8 cellular contexts compared by ENCODE assay signal in the genomic region with DNA sequence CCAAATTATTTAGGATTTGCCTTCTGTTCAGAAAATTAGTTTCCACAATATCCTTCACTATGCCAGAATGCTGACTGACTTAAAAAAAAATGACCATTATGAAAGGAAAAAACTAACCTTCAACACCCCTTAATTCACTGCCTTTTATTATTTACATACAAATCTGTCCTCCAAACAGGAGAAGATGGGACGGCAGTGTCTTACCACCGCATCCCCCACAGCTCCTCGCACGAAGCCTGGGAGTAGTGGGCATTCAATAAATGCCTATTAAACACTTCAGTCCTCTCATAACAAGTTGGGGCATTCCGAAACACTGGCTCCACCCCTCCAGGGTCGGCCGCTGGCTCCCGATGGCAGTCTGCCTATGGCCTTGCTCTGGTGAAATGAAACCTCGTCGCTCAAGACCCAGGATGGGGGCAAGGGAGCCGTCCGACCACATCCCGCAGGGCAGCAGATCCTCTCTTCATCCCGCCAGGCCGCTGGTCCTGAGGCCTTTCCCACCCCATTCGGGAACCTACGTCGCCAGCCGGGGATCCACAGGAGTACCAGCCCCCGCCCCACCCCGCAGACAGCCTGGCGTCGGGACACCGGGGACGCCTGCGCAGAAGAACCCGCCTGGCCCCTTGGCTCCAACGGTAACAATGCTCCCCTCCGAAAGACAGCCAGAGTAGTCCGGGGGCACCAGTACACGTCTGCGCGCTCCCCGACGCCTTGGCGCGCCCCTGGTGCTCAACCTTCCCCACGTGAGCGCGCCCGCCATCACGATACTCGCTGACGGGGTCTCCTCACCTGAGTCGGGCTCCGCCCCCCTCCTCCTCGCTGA. TPM values are rescaled to one million over a fixed set of nuclear protein-coding genes. Genes with fewer than 3 reads are reported as not detected.
DNase-seq lines count a peak whose midpoint lies in the region; ATAC-seq and TF ChIP-seq lines count a peak whose summit lies in the region.

No MANE protein-coding gene starts in this region.

- DNase-seq in AG08395 (ENCODE audit: low spot score) (peak; percentile 69), NCI-H345 (lab: John Stamatoyannopoulos, UW) (peak; percentile 88), epithelial cell of proximal tubule (ENCODE audit: low read depth) (no peak), stomach (peak; percentile 72)
- DNase-seq in activated CD8-positive, alpha-beta memory T cell treated with anti-CD3 and anti-CD28 coated beads, Interleukin-2, amount 10 ng/mL, durations not matched to agents 7 days and 5 days = peak; percentile 80

- ATAC-seq in GM18519 (IDR thresholded peaks at IDR 0.05; ENCODE audit: low FRiP score, unreplicated experiment) (peak; percentile 27), HG02981 (IDR thresholded peaks at IDR 0.05; ENCODE audit: unreplicated experiment) (peak; percentile 11)
- ATAC-seq in activated CD8-positive, alpha-beta memory T cell treated with anti-CD3 and anti-CD28 coated beads, Interleukin-2, amount 10 ng/mL, durations not matched to agents 7 days and 5 days = peak; percentile 56

- peak overlapping the region; percentile 96 for H3K4me3 Mint-ChIP-seq in activated CD8-positive, alpha-beta memory T cell treated with anti-CD3 and anti-CD28 coated beads, Interleukin-2, amount 10 ng/mL, durations not matched to agents 7 days and 5 days

- no peaks in the 10 kb centered on the region for H3K9me3 Mint-ChIP-seq in activated CD8-positive, alpha-beta memory T cell treated with anti-CD3 and anti-CD28 coated beads, Interleukin-2, amount 10 ng/mL, durations not matched to agents 7 days and 5 days (ENCODE audit: low read depth)

- H3K36me3 Mint-ChIP-seq in activated CD8-positive, alpha-beta memory T cell treated with anti-CD3 and anti-CD28 coated beads, Interleukin-2, amount 10 ng/mL, durations not matched to agents 7 days and 5 days = peaks cover 10% of the 10 kb centered on the region

- H3K36me3 ChIP-seq in muscle layer of duodenum (ENCODE audit: control insufficient read depth in 1 of 2, insufficient read depth in 2 of 2, low read length in 2 of 2) = peaks cover 0 to 9% of the 10 kb centered on the region in 2 donors
- no peaks in the 10 kb centered on the region for H3K36me3 ChIP-seq in stomach

- H3K4me1 ChIP-seq in muscle layer of duodenum (ENCODE audit: control insufficient read depth in 1 of 2, insufficient read depth in 2 of 2, low read length in 2 of 2) = peaks cover 16 to 17% of the 10 kb centered on the region in 2 donors
- H3K4me1 ChIP-seq in stomach = peaks cover 14 to 49% (median 39%) of the 10 kb centered on the region in 4 donors

- H3K27me3 ChIP-seq in muscle layer of duodenum (ENCODE audit: low read depth, low read length) (no peaks in the 10 kb centered on the region), stomach (no peaks in the 10 kb centered on the region)

- CTCF ChIA-PET in activated CD8-positive, alpha-beta memory T cell treated with anti-CD3 and anti-CD28 coated beads, Interleukin-2, amount 10 ng/mL, durations not matched to agents 7 days and 5 days (lab: Charles Lee) = interaction anchor here (1.3 kb wide), 1 partner anchor 53 kb away, joined by 5 read pairs; no protein-coding TSS in a partner anchor

- intact Hi-C loops in stomach (cut with DNase I; ENCODE audit: low total_unique reads) = no loop called here

- H3K27ac ChIP-seq in muscle layer of duodenum (ENCODE audit: low read length) = peak overlapping the region; percentile 97
- H3K27ac ChIP-seq in stomach = peak overlapping the region; percentile 97 to 100 (median 99)

- peak overlapping the region; percentile 94 for H3K27ac Mint-ChIP-seq in activated CD8-positive, alpha-beta memory T cell treated with anti-CD3 and anti-CD28 coated beads, Interleukin-2, amount 10 ng/mL, durations not matched to agents 7 days and 5 days

- peak in 1 of 4 donors; percentile 16 for TF ChIP-seq POLR2A in stomach (IDR thresholded peaks at IDR 0.05)

- no peak for TF ChIP-seq EP300 in stomach (IDR thresholded peaks at IDR 0.05)

- no peaks in the 10 kb centered on the region for H3K27me3 Mint-ChIP-seq in activated CD8-positive, alpha-beta memory T cell treated with anti-CD3 and anti-CD28 coated beads, Interleukin-2, amount 10 ng/mL, durations not matched to agents 7 days and 5 days

- 0% methylated on average over 19 to 47 of the region's 47 CpGs for WGBS in stomach, 5 donors

- H3K4me3 ChIP-seq in epithelial cell of proximal tubule (ENCODE audit: low read depth, low read length) = peak overlapping the region; percentile 95
- peak overlapping the region; percentile 88 to 96 for H3K4me3 ChIP-seq in muscle layer of duodenum (ENCODE audit: low read depth in 1 of 2, low read length in 2 of 2)
- peak overlapping the region; percentile 80 to 97 (median 92) for H3K4me3 ChIP-seq in stomach

- no peak for TF ChIP-seq CTCF in epithelial cell of proximal tubule (conservative IDR thresholded peaks at IDR 0.05; ENCODE audit: low read depth, low read length)
- TF ChIP-seq CTCF in stomach (IDR thresholded peaks at IDR 0.05) = no peak

- peaks cover 31% of the 10 kb centered on the region for H3K4me1 Mint-ChIP-seq in activated CD8-positive, alpha-beta memory T cell treated with anti-CD3 and anti-CD28 coated beads, Interleukin-2, amount 10 ng/mL, durations not matched to agents 7 days and 5 days

- H3K9me3 ChIP-seq in muscle layer of duodenum (ENCODE audit: control insufficient read depth in 1 of 2, low read length in 2 of 2) = no peaks in the 10 kb centered on the region
- H3K9me3 ChIP-seq in stomach = no peaks in the 10 kb centered on the region

RNA-seq across cellular contexts. Expression of a gene that starts 0.6 kb away (rescaled TPM):
- 1 to 10 TPM; 9.7 TPM for total RNA-seq in activated CD8-positive, alpha-beta memory T cell treated with anti-CD3 and anti-CD28 coated beads, Interleukin-2, amount 10 ng/mL, durations not matched to agents 7 days and 5 days
- total RNA-seq in epithelial cell of proximal tubule = 6.3 and 7.5 TPM in 2 replicates
- total RNA-seq in stomach = 10 to 100 TPM in 3 of 5 donors, 1 to 10 TPM in 1, not detected in 1; 6.7 to 16.5 (median 13.8) TPM
- 1 to 10 TPM; 2.2 to 3.9 (median 2.6) TPM for polyA plus RNA-seq in stomach

RNA-seq across cellular contexts. Expression of a gene that starts 21.1 kb away (rescaled TPM):
- 10 to 100 TPM; 35.5 to 43.0 TPM for total RNA-seq in activated CD8-positive, alpha-beta memory T cell treated with anti-CD3 and anti-CD28 coated beads, Interleukin-2, amount 10 ng/mL, durations not matched to agents 7 days and 5 days
- 23.2 and 44.1 TPM in 2 replicates for total RNA-seq in epithelial cell of proximal tubule
- 10 to 100 TPM in 4 of 5 donors, 1 to 10 TPM in 1; 5.5 to 26.4 (median 19.8) TPM for total RNA-seq in stomach
- 10 to 100 TPM; 14.8 to 21.5 (median 17.3) TPM for polyA plus RNA-seq in stomach

RNA-seq across cellular contexts. Expression of a gene that starts 42.1 kb away (rescaled TPM):
- 10 to 100 TPM; 59.3 to 65.6 TPM for total RNA-seq in activated CD8-positive, alpha-beta memory T cell treated with anti-CD3 and anti-CD28 coated beads, Interleukin-2, amount 10 ng/mL, durations not matched to agents 7 days and 5 days
- total RNA-seq in epithelial cell of proximal tubule (136 and 138 TPM in 2 replicates), stomach (100 to 1,000 TPM in 1 of 5 donors, 10 to 100 TPM in 4; 48.7 to 107 (median 76.8) TPM)
- 100 to 1,000 TPM in 1 of 3 donors, 10 to 100 TPM in 2; 76.3 to 111 (median 86.0) TPM for polyA plus RNA-seq in stomach
